Comparison of ENCODE assay signal across 16 cellular contexts in genomic region chr6:119511024-119511423, GRCh38.
DNase-seq lines count a peak whose midpoint lies in the region; ATAC-seq lines count a peak whose summit lies in the region.
"Had no signal": no experiment of that assay in that cellular context is flagged by ENCODE, and none has a peak within 500 bp of the region (broad histone marks: within the 10 kb centered on the region; RNA-seq: fewer than 3 reads in every experiment).

No MANE protein-coding gene starts in this region.

- DNase-seq in DMS53 (lab: John Stamatoyannopoulos, UW) (peak; percentile 7), DMS53 treated with DMSO at 0.1 percent for 48 hours (lab: John Stamatoyannopoulos, UW; ENCODE audit: unreplicated experiment) (no peak), NCI-H748 (lab: John Stamatoyannopoulos, UW; ENCODE audit: unreplicated experiment) (peak; percentile 32), NCI-H748 treated with DMSO at 0.1 percent for 48 hours (lab: John Stamatoyannopoulos, UW) (no peak)
- DNase-seq in effector CD8-positive, alpha-beta T cell (lab: John Stamatoyannopoulos, UW), result no peak
- DNase-seq: AML-193; CD4-positive, alpha-beta memory T cell; DMS153; DND-41; EL; GM23248 had no signal

- H3K4me3 ChIP-seq in endocrine pancreas (ENCODE audit: control insufficient read depth, insufficient read depth, low read length), result peak overlapping the region; percentile 7
- H3K4me3 ChIP-seq: A549, GM12878, GM23248, HAP-1 had no signal

- no peak overlapping the region for H3K9ac ChIP-seq in endocrine pancreas (ENCODE audit: control insufficient read depth, insufficient read depth, low read length)
- H3K9ac ChIP-seq: GM23248 had no signal

- no peak for ATAC-seq in GM19463 (IDR thresholded peaks at IDR 0.05; ENCODE audit: unreplicated experiment)
- ATAC-seq: A549, GM12878 had no signal

- peaks cover 31% of the 10 kb centered on the region for H3K4me1 ChIP-seq in endocrine pancreas (ENCODE audit: control insufficient read depth, insufficient read depth, low read length)
- H3K4me1 ChIP-seq: A549 had no signal

- H3K9me3 ChIP-seq in endocrine pancreas (ENCODE audit: control insufficient read depth, low read length), result no peaks in the 10 kb centered on the region
- H3K9me3 ChIP-seq: A549, HAP-1 had no signal

- no peaks in the 10 kb centered on the region for H3K36me3 ChIP-seq in endocrine pancreas (ENCODE audit: control insufficient read depth, insufficient read depth, low read length)
- H3K36me3 ChIP-seq: HAP-1 had no signal

- no peaks in the 10 kb centered on the region for H3K27me3 ChIP-seq in endocrine pancreas (ENCODE audit: control insufficient read depth, insufficient read depth, low read length)

Comparison
In these comparisons a context has a peak if more than half of its experiments do, and no peak if none do; other contexts are left out.
1. DNase-seq: peak in DMS53 (single experiment) and NCI-H748 (single experiment); none in DMS53 treated with DMSO at 0.1 percent for 48 hours (single experiment), NCI-H748 treated with DMSO at 0.1 percent for 48 hours (single experiment) and effector CD8-positive, alpha-beta T cell (single experiment).